18 cellular contexts compared by ENCODE assay signal in the genomic region with DNA sequence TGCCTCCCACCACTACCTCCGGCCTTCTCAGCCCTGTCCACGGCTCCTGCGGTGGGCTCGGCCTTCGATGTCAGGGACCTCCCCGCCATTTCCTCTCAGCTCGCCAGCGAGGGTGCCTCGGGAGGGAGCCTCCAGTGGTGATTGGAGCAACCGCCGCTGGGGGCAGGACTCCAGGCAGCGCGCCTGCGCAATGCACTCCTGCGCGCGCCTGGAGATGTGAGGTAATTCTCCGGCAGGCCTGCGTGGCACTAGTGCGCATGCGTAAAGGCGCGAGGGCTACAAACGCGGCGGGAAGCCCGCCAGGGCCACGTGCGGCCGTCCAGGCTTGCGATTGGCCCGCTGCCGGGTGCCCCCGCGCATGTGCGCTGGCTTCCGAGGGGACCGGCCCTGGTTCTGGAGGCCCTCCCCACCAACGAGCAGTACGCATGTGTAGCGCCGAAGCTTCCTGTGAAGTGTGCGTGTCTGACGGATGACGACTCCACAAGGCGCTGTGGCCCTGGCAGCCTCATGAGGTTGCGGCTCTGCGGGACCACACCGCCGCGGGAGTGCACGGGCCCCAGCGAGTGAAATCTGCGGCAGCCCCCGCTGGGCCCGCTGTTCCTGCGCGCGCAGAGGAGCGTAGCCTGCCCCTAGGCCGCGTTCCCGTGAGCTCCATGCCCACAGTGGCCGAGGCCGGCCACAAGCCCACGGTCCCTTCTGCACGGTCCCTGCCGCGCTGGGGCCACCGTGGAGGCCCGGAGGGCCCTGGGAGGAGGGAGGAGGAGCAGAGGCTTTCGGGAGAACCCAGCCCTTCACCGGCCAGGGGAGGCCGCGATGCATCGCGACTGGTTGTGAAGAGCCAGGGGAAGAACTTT. TPM values are rescaled to one million over a fixed set of nuclear protein-coding genes. Genes with fewer than 3 reads are reported as not detected.
DNase-seq lines count a peak whose midpoint lies in the region; ATAC-seq and TF ChIP-seq lines count a peak whose summit lies in the region.
"Had no signal": no experiment of that assay in that cellular context is flagged by ENCODE, and none has a peak within 500 bp of the region (broad histone marks: within the 10 kb centered on the region; RNA-seq: fewer than 3 reads in every experiment).

A gene with protein sequence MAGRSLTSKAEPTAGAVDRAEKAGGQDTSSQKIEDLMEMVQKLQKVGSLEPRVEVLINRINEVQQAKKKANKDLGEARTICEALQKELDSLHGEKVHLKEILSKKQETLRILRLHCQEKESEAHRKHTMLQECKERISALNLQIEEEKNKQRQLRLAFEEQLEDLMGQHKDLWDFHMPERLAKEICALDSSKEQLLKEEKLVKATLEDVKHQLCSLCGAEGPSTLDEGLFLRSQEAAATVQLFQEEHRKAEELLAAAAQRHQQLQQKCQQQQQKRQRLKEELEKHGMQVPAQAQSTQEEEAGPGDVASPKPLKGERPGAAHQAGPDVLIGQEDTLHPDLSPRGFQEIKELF (minus strand): TSS at position 143 of the 854 bp plus-strand sequence. CDS start 54 bp downstream, at position 89.

- no peaks in the 10 kb centered on the region for H3K27me3 ChIP-seq in BJ (ENCODE audit: control insufficient read depth, insufficient read depth, low read length)
- H3K27me3 ChIP-seq: ascending aorta, SJSA1 had no signal

- H3K36me3 ChIP-seq in BJ (ENCODE audit: control insufficient read depth, insufficient read depth, low read length) = no peaks in the 10 kb centered on the region
- H3K36me3 ChIP-seq: ascending aorta, heart left ventricle, prostate gland, SJSA1 had no signal

- POLR2A ChIA-PET in BJ (lab: Charles Lee) = no interaction called here

- no peak for ATAC-seq in GM18867 (IDR thresholded peaks at IDR 0.05; ENCODE audit: unreplicated experiment)
- ATAC-seq in HG03175 (IDR thresholded peaks at IDR 0.05; ENCODE audit: unreplicated experiment) = no peak
- ATAC-seq: heart left ventricle had no signal

- DNase-seq in BJ (ENCODE audit: low read depth) (peak; percentile 38), DMS114 treated with DMSO at 0.1 percent for 48 hours (lab: John Stamatoyannopoulos, UW; ENCODE audit: unreplicated experiment) (peak; percentile 88), mucosa of gallbladder (ENCODE audit: low spot score) (peak; percentile 31), activated gamma-delta T cell treated with Interleukin-2 at 50 U/mL for 16 hours (no peak)
- peak; percentile 29 for DNase-seq in central memory CD4-positive, alpha-beta T cell
- DNase-seq: activated CD4-positive, alpha-beta T cell treated with anti-CD3 and anti-CD28 coated beads, Interleukin-2, amount 50 U/mL, for 4 hours; DND-41; erythroblast; NCI-H146; NCI-H345; T1000 had no signal

- peak within 1 kb of the TSS; percentile 24 for H3K4me3 ChIP-seq in BJ (ENCODE audit: low read depth, low read length)
- H3K4me3 ChIP-seq: ascending aorta, heart left ventricle, SJSA1 had no signal

- CTCF ChIA-PET in BJ (lab: Yijun Ruan, JAX) = interaction anchor here (1.0 kb wide), 1 partner anchor 8 kb away, joined by 3 read pairs; no protein-coding TSS in a partner anchor

- TF ChIP-seq CTCF in BJ (IDR thresholded peaks at IDR 0.05; ENCODE audit: insufficient read depth, low read depth, low read length) = no peak

RNA-seq across cellular contexts. Expression of the gene that starts here (rescaled TPM):
- 0.78 and 0.94 TPM in 2 replicates for polyA plus RNA-seq in BJ (2011; rRNA removed)
- polyA minus RNA-seq in BJ (2011; rRNA and poly(A)+ RNA removed) = 0.47 TPM in 1 of 2 replicates, not detected in the other
- 3.3 TPM for total RNA-seq in mucosa of gallbladder
- total RNA-seq: ascending aorta, SJSA1 had no signal
- polyA plus RNA-seq: CD14-positive monocyte had no signal

Comparison
In these comparisons a context has a peak if more than half of its experiments do, and no peak if none do; other contexts are left out.
1. Peak in DNase-seq and H3K4me3 ChIP-seq in BJ; RNA of the gene not detected or under 1 TPM.